ENCODE assay signal across 14 cellular contexts in genomic region chr2:65373365-65373918, GRCh38.
"Had no signal": no experiment of that assay in that cellular context is flagged by ENCODE, and none has a peak within 500 bp of the region (broad histone marks: within the 10 kb centered on the region; RNA-seq: fewer than 3 reads in every experiment).

No MANE protein-coding gene starts in this region.

- H3K9me3 ChIP-seq: esophagus muscularis mucosa, sigmoid colon, suprapubic skin had no signal

- H3K4me3 ChIP-seq: esophagus muscularis mucosa, sigmoid colon, suprapubic skin had no signal

- H3K27ac ChIP-seq: esophagus muscularis mucosa, sigmoid colon, suprapubic skin had no signal

- H3K27me3 Mint-ChIP-seq: natural killer cell treated with Interleukin-12 subunit alpha and Interleukin-12 subunit beta and Interleukin-15 and Interleukin-18, amount 100 ng/mL, for 72 hours; type B pancreatic cell had no signal

- H3K9me3 Mint-ChIP-seq: activated naive CD8-positive, alpha-beta T cell treated with anti-CD3 and anti-CD28 coated beads for 36 hours; memory B cell; natural killer cell treated with Interleukin-12 subunit alpha and Interleukin-12 subunit beta and Interleukin-15 and Interleukin-18, amount 100 ng/mL, for 72 hours; type B pancreatic cell had no signal

- DNase-seq: activated gamma-delta T cell; activated naive CD8-positive, alpha-beta T cell treated with anti-CD3 and anti-CD28 coated beads for 36 hours; activated T-cell treated with anti-CD3 and anti-CD28 coated beads, Interleukin-2, amount 50 U/mL, for 1 hour; left cardiac atrium; occipital lobe; sigmoid colon; stimulated activated CD4-positive, alpha-beta T cell treated with anti-CD3 and anti-CD28 coated beads, Interleukin-2, amount 100 ng/mL, for 48 hours; stimulated activated naive CD4-positive, alpha-beta T cell treated with Interleukin-2 at 50 U/mL for 16 hours; T-helper 2 cell had no signal

- H3K27ac Mint-ChIP-seq: activated naive CD8-positive, alpha-beta T cell treated with anti-CD3 and anti-CD28 coated beads for 36 hours; memory B cell; natural killer cell treated with Interleukin-12 subunit alpha and Interleukin-12 subunit beta and Interleukin-15 and Interleukin-18, amount 100 ng/mL, for 72 hours; type B pancreatic cell had no signal

- ATAC-seq: left cardiac atrium; natural killer cell treated with Interleukin-12 subunit alpha and Interleukin-12 subunit beta and Interleukin-15 and Interleukin-18, amount 100 ng/mL, for 72 hours had no signal

- H3K36me3 ChIP-seq: esophagus muscularis mucosa, sigmoid colon, suprapubic skin had no signal

- H3K4me3 Mint-ChIP-seq: activated naive CD8-positive, alpha-beta T cell treated with anti-CD3 and anti-CD28 coated beads for 36 hours; memory B cell; natural killer cell treated with Interleukin-12 subunit alpha and Interleukin-12 subunit beta and Interleukin-15 and Interleukin-18, amount 100 ng/mL, for 72 hours; type B pancreatic cell had no signal

- H3K36me3 Mint-ChIP-seq: activated naive CD8-positive, alpha-beta T cell treated with anti-CD3 and anti-CD28 coated beads for 36 hours; memory B cell; natural killer cell treated with Interleukin-12 subunit alpha and Interleukin-12 subunit beta and Interleukin-15 and Interleukin-18, amount 100 ng/mL, for 72 hours had no signal

- H3K27me3 ChIP-seq: esophagus muscularis mucosa, sigmoid colon, suprapubic skin had no signal
